In genomic region chr17:50099003-50099402, GRCh38 we compare ENCODE assay signal across 27 cellular contexts. TPM values are rescaled to one million over a fixed set of nuclear protein-coding genes. Genes with fewer than 3 reads are reported as not detected.
A peak's percentile ranks its signal among the peaks of the same experiment; 100 is the strongest.
DNase-seq lines count a peak whose midpoint lies in the region; ATAC-seq and TF ChIP-seq lines count a peak whose summit lies in the region.
"Had no signal": no experiment of that assay in that cellular context is flagged by ENCODE, and none has a peak within 500 bp of the region (broad histone marks: within the 10 kb centered on the region; RNA-seq: fewer than 3 reads in every experiment).

No MANE protein-coding gene starts in this region.

- in situ Hi-C loops in G401 (cut with HindIII; ENCODE audit: low sequenced_read_pairs) = no loop called here

- H3K4me1 Mint-ChIP-seq in glutamatergic neuron (ENCODE audit: low read depth, unreplicated experiment) = peaks cover 42% of the 10 kb centered on the region

- 68 to 83% methylated on average over 5 of the region's 5 CpGs for whole genome bisulfite sequencing in sigmoid colon, 2 donors

- peaks cover 0 to 75% (median 59%) of the 10 kb centered on the region in 4 donors for H3K4me1 ChIP-seq in sigmoid colon
- peaks cover 26% of the 10 kb centered on the region for H3K4me1 ChIP-seq in upper lobe of right lung
- H3K4me1 ChIP-seq: Caco-2 had no signal

- H3K27me3 Mint-ChIP-seq in glutamatergic neuron (ENCODE audit: unreplicated experiment) = peaks cover 17% of the 10 kb centered on the region
- H3K27me3 Mint-ChIP-seq: activated CD8-positive, alpha-beta memory T cell treated with anti-CD3 and anti-CD28 coated beads, Interleukin-2, amount 10 ng/mL, durations not matched to agents 7 days and 5 days; central memory CD8-positive, alpha-beta T cell; stimulated activated memory B cell treated with anti-CD40 and anti-IgM and Interleukin-4, amounts not matched to agents 10 μg/mL and 1 μg/mL and 100 μg/mL, for 72 hours had no signal

- H3K36me3 ChIP-seq in sigmoid colon (peaks cover 10 to 26% (median 19%) of the 10 kb centered on the region in 4 donors), upper lobe of right lung (peaks cover 27% of the 10 kb centered on the region)
- H3K36me3 ChIP-seq: neutrophil had no signal

- TF ChIP-seq CTCF in glutamatergic neuron (IDR thresholded peaks at IDR 0.05; ENCODE audit: partially characterized antibody, unreplicated experiment) (no peak), sigmoid colon (IDR thresholded peaks at IDR 0.05) (no peak), upper lobe of right lung (IDR thresholded peaks at IDR 0.05) (no peak)

- H3K4me3 ChIP-seq in sigmoid colon = no peak overlapping the region
- no peak overlapping the region for H3K4me3 ChIP-seq in upper lobe of right lung
- H3K4me3 ChIP-seq: BLaER1 treated with 17β-estradiol and CSF1 and Interleukin-3, amounts not matched to agents 10 nM and 100 nM; esophagus squamous epithelium; testis had no signal

- peaks cover 14% of the 10 kb centered on the region for H3K9me3 Mint-ChIP-seq in glutamatergic neuron (ENCODE audit: unreplicated experiment)
- H3K9me3 Mint-ChIP-seq: central memory CD8-positive, alpha-beta T cell; stimulated activated memory B cell treated with anti-CD40 and anti-IgM and Interleukin-4, amounts not matched to agents 10 μg/mL and 1 μg/mL and 100 μg/mL, for 72 hours had no signal

- no peak for TF ChIP-seq EP300 in sigmoid colon (IDR thresholded peaks at IDR 0.05)

- H3K9me3 ChIP-seq in sigmoid colon = no peaks in the 10 kb centered on the region
- H3K9me3 ChIP-seq in upper lobe of right lung = no peaks in the 10 kb centered on the region
- H3K9me3 ChIP-seq: BLaER1 treated with 17β-estradiol and CSF1 and Interleukin-3, amounts not matched to agents 10 nM and 100 nM; Caco-2; esophagus squamous epithelium; neutrophil; testis had no signal

- peak overlapping the region; percentile 57 for H3K27ac Mint-ChIP-seq in glutamatergic neuron (ENCODE audit: unreplicated experiment)
- H3K27ac Mint-ChIP-seq: activated CD8-positive, alpha-beta memory T cell treated with anti-CD3 and anti-CD28 coated beads, Interleukin-2, amount 10 ng/mL, durations not matched to agents 7 days and 5 days; stimulated activated memory B cell treated with anti-CD40 and anti-IgM and Interleukin-4, amounts not matched to agents 10 μg/mL and 1 μg/mL and 100 μg/mL, for 72 hours had no signal

- H3K27me3 ChIP-seq in sigmoid colon (no peaks in the 10 kb centered on the region), upper lobe of right lung (no peaks in the 10 kb centered on the region)
- H3K27me3 ChIP-seq: BLaER1 treated with 17β-estradiol and CSF1 and Interleukin-3, amounts not matched to agents 10 nM and 100 nM; esophagus squamous epithelium; neutrophil; testis had no signal

- no peak for ATAC-seq in upper lobe of right lung
- no peak for ATAC-seq in HG02623 (IDR thresholded peaks at IDR 0.05; ENCODE audit: unreplicated experiment)
- ATAC-seq: activated CD8-positive, alpha-beta memory T cell treated with anti-CD3 and anti-CD28 coated beads, Interleukin-2, amount 10 ng/mL, durations not matched to agents 7 days and 5 days; SK-N-SH treated with all-trans-retinoic acid at 6 μM for 48 hours; stimulated activated memory B cell treated with anti-CD40 and anti-IgM and Interleukin-4, amounts not matched to agents 10 μg/mL and 1 μg/mL and 100 μg/mL, for 72 hours had no signal

- DNase-seq in G401 (ENCODE audit: low spot score) (peak; percentile 95), caudate nucleus (lab: John Stamatoyannopoulos, UW) (peak in 1 of 61 donors; percentile 89), glutamatergic neuron (peak; percentile 4), sigmoid colon (no peak), NCI-H1694 (lab: John Stamatoyannopoulos, UW) (no peak), upper lobe of right lung (no peak), NCI-H446 (lab: John Stamatoyannopoulos, UW) (no peak)
- DNase-seq: activated CD4-positive, alpha-beta T cell treated with anti-CD3 and anti-CD28 coated beads, Interleukin-2, amount 50 U/mL, for 1 hour; activated CD8-positive, alpha-beta memory T cell treated with anti-CD3 and anti-CD28 coated beads, Interleukin-2, amount 10 ng/mL, durations not matched to agents 7 days and 5 days; activated naive CD4-positive, alpha-beta T cell treated with anti-CD3 and anti-CD28 coated beads, Interleukin-2, amount 50 U/mL, for 16 hours; Caco-2; esophagus squamous epithelium; H7; NCI-H1092 treated with DMSO at 0.1 percent for 48 hours; NCI-H2029; RPMI8226; stimulated activated CD4-positive, alpha-beta T cell treated with anti-CD3 and anti-CD28 coated beads, Interleukin-2, amount 100 ng/mL, for 48 hours; testis; WERI-Rb-1 had no signal

- H3K27ac ChIP-seq in caudate nucleus (ENCODE audit: low read depth, low read length) = peak overlapping the region; percentile 48
- peak overlapping the region; percentile 40 to 88 (median 70) for H3K27ac ChIP-seq in sigmoid colon
- H3K27ac ChIP-seq in upper lobe of right lung = no peak overlapping the region
- H3K27ac ChIP-seq: BLaER1 treated with 17β-estradiol and CSF1 and Interleukin-3, amounts not matched to agents 10 nM and 100 nM; HL-60; neutrophil; WERI-Rb-1 had no signal

- TF ChIP-seq POLR2A in sigmoid colon (IDR thresholded peaks at IDR 0.05) = no peak

- H3K4me3 Mint-ChIP-seq in glutamatergic neuron (ENCODE audit: unreplicated experiment) = no peak overlapping the region
- H3K4me3 Mint-ChIP-seq: activated CD8-positive, alpha-beta memory T cell treated with anti-CD3 and anti-CD28 coated beads, Interleukin-2, amount 10 ng/mL, durations not matched to agents 7 days and 5 days; central memory CD8-positive, alpha-beta T cell; stimulated activated memory B cell treated with anti-CD40 and anti-IgM and Interleukin-4, amounts not matched to agents 10 μg/mL and 1 μg/mL and 100 μg/mL, for 72 hours had no signal

- intact Hi-C loops in sigmoid colon (cut with DNase I) = no loop called here
- intact Hi-C loops in upper lobe of right lung (cut with DNase I) = no loop called here

- H3K36me3 Mint-ChIP-seq in glutamatergic neuron (ENCODE audit: unreplicated experiment) = no peaks in the 10 kb centered on the region
- H3K36me3 Mint-ChIP-seq: activated CD8-positive, alpha-beta memory T cell treated with anti-CD3 and anti-CD28 coated beads, Interleukin-2, amount 10 ng/mL, durations not matched to agents 7 days and 5 days had no signal

RNA-seq across cellular contexts. Expression of gene PDK2, which starts 3.9 kb away (rescaled TPM):
- total RNA-seq in G401 (2014; rRNA removed; shearing (Covaris generic)) = 40.3 and 112 TPM in 2 replicates
- total RNA-seq in glutamatergic neuron (ENCODE audit: unreplicated experiment) (36.9 TPM), sigmoid colon (10 to 100 TPM; 40.3 to 82.8 (median 45.7) TPM), upper lobe of right lung (30.2 TPM)
- 10 to 100 TPM; 23.1 to 56.5 (median 43.9) TPM for polyA plus RNA-seq in sigmoid colon

RNA-seq across cellular contexts. Expression of gene SAMD14, which starts 31.0 kb away (rescaled TPM):
- 7.5 and 8.4 TPM in 2 replicates for total RNA-seq in G401 (2014; rRNA removed; shearing (Covaris generic))
- total RNA-seq in glutamatergic neuron (ENCODE audit: unreplicated experiment) (95.0 TPM), sigmoid colon (1 to 10 TPM in 1 of 4 donors, under 1 TPM in 3; 0.16 to 2.5 (median 0.63) TPM), upper lobe of right lung (21.5 TPM)
- polyA plus RNA-seq in sigmoid colon = 1 to 10 TPM in 2 of 3 donors, under 1 TPM in 1; 0.92 to 1.3 (median 1.2) TPM
- polyA plus RNA-seq: keratinocyte had no signal

RNA-seq across cellular contexts. Expression of gene ITGA3, which starts 43.1 kb away (rescaled TPM):
- 12.2 and 14.5 TPM in 2 replicates for total RNA-seq in G401 (2014; rRNA removed; shearing (Covaris generic))
- 13.2 TPM for total RNA-seq in glutamatergic neuron (ENCODE audit: unreplicated experiment)
- total RNA-seq in sigmoid colon = 10 to 100 TPM; 19.9 to 54.0 (median 39.5) TPM
- polyA plus RNA-seq in sigmoid colon = 10 to 100 TPM; 15.6 to 85.1 (median 17.1) TPM
- 212 TPM for total RNA-seq in upper lobe of right lung

RNA-seq across cellular contexts. Expression of gene PPP1R9B, which starts 51.5 kb away (rescaled TPM):
- 49.7 and 59.6 TPM in 2 replicates for total RNA-seq in G401 (2014; rRNA removed; shearing (Covaris generic))
- 74.0 TPM for total RNA-seq in glutamatergic neuron (ENCODE audit: unreplicated experiment)
- total RNA-seq in sigmoid colon = 10 to 100 TPM; 15.3 to 18.8 (median 16.8) TPM
- 10 to 100 TPM in 2 of 3 donors, 1 to 10 TPM in 1; 9.0 to 38.7 (median 10.9) TPM for polyA plus RNA-seq in sigmoid colon
- 103 TPM for total RNA-seq in upper lobe of right lung

Comparison
In these comparisons a context has a peak if more than half of its experiments do, and no peak if none do; other contexts are left out.
1. DNase-seq: peak in G401 (single experiment) and glutamatergic neuron (single experiment); none in sigmoid colon (single experiment), NCI-H1694 (single experiment), upper lobe of right lung (single experiment) and NCI-H446 (0 of 2).